ENCODE assay signal across 8 cellular contexts in the genomic region with DNA sequence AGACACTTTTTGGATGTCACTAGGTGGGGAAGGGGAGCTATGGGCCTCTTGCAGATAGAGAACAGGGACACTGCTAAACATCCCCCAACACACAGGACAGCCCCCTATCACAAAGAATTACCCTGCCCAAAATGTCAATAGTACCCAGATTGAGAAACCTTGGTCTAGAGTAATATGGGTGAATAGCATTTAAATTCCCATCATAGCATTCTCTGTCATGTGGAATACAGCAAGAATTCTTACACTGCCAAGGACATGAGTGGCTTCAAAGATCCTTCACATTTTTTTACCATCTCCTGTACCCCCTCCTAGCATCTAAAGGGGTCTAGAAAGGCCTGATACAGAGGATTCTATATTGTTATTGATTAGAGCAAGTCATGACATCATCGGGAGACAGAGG.
"Had no signal": no experiment of that assay in that cellular context is flagged by ENCODE, and none has a peak within 500 bp of the region (broad histone marks: within the 10 kb centered on the region; RNA-seq: fewer than 3 reads in every experiment).

No MANE protein-coding gene starts in this region.

- FAIRE-seq: H1, H54 had no signal

- H2AFZ ChIP-seq: GM23338 had no signal

- H3K27ac ChIP-seq: HL-60, KMS-11 had no signal

- H3K4me3 ChIP-seq: GM23338 had no signal

- DNase-seq: H9, HCEC 1CT, KBM-7 had no signal

- H3K4me2 ChIP-seq: GM23338, KMS-11 had no signal

- H3K9ac ChIP-seq: KMS-11 had no signal

- ATAC-seq: GM23338 had no signal
